20 cellular contexts compared by ENCODE assay signal in genomic region chr5:17312358-17312757, GRCh38.
"Had no signal": no experiment of that assay in that cellular context is flagged by ENCODE, and none has a peak within 500 bp of the region (broad histone marks: within the 10 kb centered on the region; RNA-seq: fewer than 3 reads in every experiment).

No MANE protein-coding gene starts in this region.

- ATAC-seq: activated CD4-positive, CD25-positive, alpha-beta regulatory T cell treated with anti-CD3 and anti-CD28 coated beads, Interleukin-2, amount 50 U/mL, for 24 hours; effector memory CD8-positive, alpha-beta T cell; esophagus mucosa; naive thymus-derived CD8-positive, alpha-beta T cell; psoas muscle had no signal

- H3K27me3 ChIP-seq: ascending aorta, neural progenitor cell, right atrium auricular region, spleen, testis, vagina had no signal

- H3K9me3 ChIP-seq: ascending aorta, psoas muscle, right atrium auricular region, testis, vagina had no signal

- H3K9ac ChIP-seq: neural progenitor cell had no signal

- H3K27ac ChIP-seq: ascending aorta, neural progenitor cell, psoas muscle, right atrium auricular region, spleen, testis, vagina had no signal

- H3K4me1 ChIP-seq: ascending aorta, psoas muscle, right atrium auricular region, testis had no signal

- H2AFZ ChIP-seq: neural progenitor cell had no signal

- H3K4me2 ChIP-seq: neural progenitor cell had no signal

- DNase-seq: activated CD4-positive, alpha-beta memory T cell treated with anti-CD3 and anti-CD28 coated beads, Interleukin-2, amount 10 ng/mL, durations not matched to agents 7 days and 5 days; activated CD4-positive, alpha-beta T cell treated with anti-CD3 and anti-CD28 coated beads, Interleukin-2, amount 10 ng/mL, durations not matched to agents 24 days and 14 days; activated gamma-delta T cell treated with Interleukin-2 at 50 U/mL for 16 hours; central memory CD4-positive, alpha-beta T cell; effector memory CD8-positive, alpha-beta T cell; glutamatergic neuron; hypothalamus; naive thymus-derived CD8-positive, alpha-beta T cell; psoas muscle; spleen; stimulated activated CD4-positive, alpha-beta T cell treated with anti-CD3 and anti-CD28 coated beads, Interleukin-4, amount 100 ng/mL, for 1 hour; stimulated activated naive CD4-positive, alpha-beta T cell; T-helper 2 cell; testis had no signal

- H3K4me3 ChIP-seq: ascending aorta, neural progenitor cell, psoas muscle, right atrium auricular region, spleen, vagina had no signal

- H3K36me3 ChIP-seq: ascending aorta, neural progenitor cell, right atrium auricular region, spleen, vagina had no signal
